Comparison of ENCODE assay signal across 9 cellular contexts in the genomic region with DNA sequence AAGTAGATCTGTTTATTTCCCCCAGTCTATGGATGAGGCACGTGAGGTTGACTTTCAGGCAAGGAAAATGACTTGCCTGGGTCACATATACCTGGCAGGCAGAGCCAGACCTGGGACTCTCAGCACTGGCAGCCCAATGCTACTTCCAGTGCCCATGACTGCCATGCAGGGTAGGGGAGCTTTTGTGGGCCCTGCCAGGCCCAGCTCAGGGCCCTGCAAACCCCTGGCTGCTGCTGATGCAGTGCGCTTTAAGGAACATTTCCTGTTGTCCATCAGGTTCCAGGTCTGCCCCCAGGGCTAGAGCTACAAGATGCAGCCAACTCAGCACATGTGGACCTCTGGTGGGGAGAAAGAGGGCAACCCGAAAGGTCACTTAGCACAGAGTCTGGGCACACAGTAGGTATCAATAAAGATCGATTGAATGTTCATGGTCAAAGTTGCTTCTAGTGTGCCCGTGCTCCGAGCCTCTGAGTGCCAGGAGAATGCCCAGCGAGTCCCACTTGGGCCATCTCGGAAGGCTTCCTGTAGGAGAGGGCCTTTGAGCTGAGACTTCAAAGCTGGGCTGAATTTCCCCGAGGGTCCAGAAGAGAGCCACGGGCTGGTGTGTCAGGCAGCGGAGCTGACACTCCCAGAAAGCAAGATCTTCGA. TPM values are rescaled to one million over a fixed set of nuclear protein-coding genes. Genes with fewer than 3 reads are reported as not detected.
DNase-seq lines count a peak whose midpoint lies in the region; ATAC-seq and TF ChIP-seq lines count a peak whose summit lies in the region.
"Had no signal": no experiment of that assay in that cellular context is flagged by ENCODE, and none has a peak within 500 bp of the region (broad histone marks: within the 10 kb centered on the region; RNA-seq: fewer than 3 reads in every experiment).

No MANE protein-coding gene starts in this region.

- H3K9me2 ChIP-seq in hepatocyte (replicated peaks; ENCODE audit: insufficient read depth) = no peaks in the 10 kb centered on the region

- H3K4me2 ChIP-seq in hepatocyte = peak overlapping the region; percentile 96

- H3K4me1 Mint-ChIP-seq in T-helper 1 cell treated with Interleukin-12 subunit alpha and Interleukin-12 subunit beta and Interleukin-4 antibody, amounts not matched to agents 30 μg/mL and 1 μg/mL, for 36 hours (ENCODE audit: low read depth) = peaks cover 72% of the 10 kb centered on the region
- peaks cover 71% of the 10 kb centered on the region for H3K4me1 Mint-ChIP-seq in activated CD4-positive, alpha-beta memory T cell treated with anti-CD3 and anti-CD28 coated beads for 36 hours (ENCODE audit: low read depth)

- H4K20me1 ChIP-seq in hepatocyte (ENCODE audit: insufficient read depth, poor library complexity, severe bottlenecking) = no peaks in the 10 kb centered on the region

- peaks cover 82% of the 10 kb centered on the region for H3K27me3 ChIP-seq in hepatocyte

- no peaks in the 10 kb centered on the region for H3K36me3 ChIP-seq in hepatocyte (replicated peaks; ENCODE audit: insufficient read depth, low read depth)

- DNase-seq in T-helper 1 cell (no peak), hepatocyte (ENCODE audit: low spot score) (no peak), omental fat pad (ENCODE audit: low spot score) (no peak), left lobe of liver (ENCODE audit: low spot score) (no peak)
- DNase-seq in activated CD4-positive, alpha-beta memory T cell treated with anti-CD3 and anti-CD28 coated beads for 36 hours = peak; percentile 14
- peak; percentile 30 for DNase-seq in stimulated activated naive CD8-positive, alpha-beta T cell treated with anti-CD3 and anti-CD28 coated beads, Interleukin-15, Interleukin-2, amounts not matched to agents 100 U/mL and 50 U/mL, for 24 hours

- ATAC-seq in stimulated activated naive CD8-positive, alpha-beta T cell treated with anti-CD3 and anti-CD28 coated beads, Interleukin-15, Interleukin-2, amounts not matched to agents 100 U/mL and 50 U/mL, for 24 hours = no peak
- ATAC-seq in HG03095 (IDR thresholded peaks at IDR 0.05; ENCODE audit: unreplicated experiment) (no peak), omental fat pad (ENCODE audit: low FRiP score) (no peak), left lobe of liver (no peak)

- no peaks in the 10 kb centered on the region for H3K79me2 ChIP-seq in hepatocyte

- CTCF ChIA-PET in activated CD4-positive, alpha-beta memory T cell treated with anti-CD3 and anti-CD28 coated beads for 36 hours (lab: Charles Lee) = interaction anchor here (0.8 to 8.0 kb wide), 20 partner anchors 8 to 163 kb away, joined by 3 to 175 read pairs (median 5); a partner anchor contains a TSS

- H3K4me1 ChIP-seq in hepatocyte (ENCODE audit: insufficient read depth) = no peaks in the 10 kb centered on the region

- H3K9me3 ChIP-seq in hepatocyte (ENCODE audit: low read depth) = no peaks in the 10 kb centered on the region

- peak overlapping the region; percentile 80 for H3K27ac Mint-ChIP-seq in T-helper 1 cell treated with Interleukin-12 subunit alpha and Interleukin-12 subunit beta and Interleukin-4 antibody, amounts not matched to agents 30 μg/mL and 1 μg/mL, for 36 hours
- peak overlapping the region; percentile 80 for H3K27ac Mint-ChIP-seq in activated CD4-positive, alpha-beta memory T cell treated with anti-CD3 and anti-CD28 coated beads for 36 hours

- H3K36me3 Mint-ChIP-seq in T-helper 1 cell treated with Interleukin-12 subunit alpha and Interleukin-12 subunit beta and Interleukin-4 antibody, amounts not matched to agents 30 μg/mL and 1 μg/mL, for 36 hours (ENCODE audit: low read depth) = peaks cover 14% of the 10 kb centered on the region
- H3K36me3 Mint-ChIP-seq in activated CD4-positive, alpha-beta memory T cell treated with anti-CD3 and anti-CD28 coated beads for 36 hours = peaks cover 32% of the 10 kb centered on the region

- no peak overlapping the region for H3K27ac ChIP-seq in hepatocyte
- H3K27ac ChIP-seq: epithelial cell of prostate had no signal

- peak overlapping the region; percentile 83 for H3K4me3 Mint-ChIP-seq in T-helper 1 cell treated with Interleukin-12 subunit alpha and Interleukin-12 subunit beta and Interleukin-4 antibody, amounts not matched to agents 30 μg/mL and 1 μg/mL, for 36 hours
- peak overlapping the region; percentile 72 for H3K4me3 Mint-ChIP-seq in activated CD4-positive, alpha-beta memory T cell treated with anti-CD3 and anti-CD28 coated beads for 36 hours

- TF ChIP-seq CTCF in hepatocyte (IDR thresholded peaks at IDR 0.05; ENCODE audit: poor library complexity) (no peak), omental fat pad (IDR thresholded peaks at IDR 0.05) (no peak)

- intact Hi-C loops in activated CD4-positive, alpha-beta memory T cell treated with anti-CD3 and anti-CD28 coated beads for 36 hours (cut with micrococcal nuclease) = loop anchor here (1.0 to 5.0 kb wide), 4 partner anchors 11 to 60 kb away; no protein-coding TSS in a partner anchor

- H3K4me3 ChIP-seq in hepatocyte = no peak overlapping the region

- peak overlapping the region; percentile 56 for H2AFZ ChIP-seq in hepatocyte

- 53% methylated on average over 12 of the region's 12 CpGs for WGBS in hepatocyte (ENCODE audit: low lambda C conversion rate, missing lambda C conversion rate)

- H3K27me3 Mint-ChIP-seq in T-helper 1 cell treated with Interleukin-12 subunit alpha and Interleukin-12 subunit beta and Interleukin-4 antibody, amounts not matched to agents 30 μg/mL and 1 μg/mL, for 36 hours (ENCODE audit: low read depth) = no peaks in the 10 kb centered on the region
- no peaks in the 10 kb centered on the region for H3K27me3 Mint-ChIP-seq in activated CD4-positive, alpha-beta memory T cell treated with anti-CD3 and anti-CD28 coated beads for 36 hours

- POLR2A ChIA-PET in activated CD4-positive, alpha-beta memory T cell treated with anti-CD3 and anti-CD28 coated beads for 36 hours (lab: Charles Lee) = interaction anchor here (0.8 to 5.2 kb wide), 17 partner anchors 8 to 83 kb away, joined by 3 to 29 read pairs (median 6); a partner anchor contains a TSS

- H3K9me3 Mint-ChIP-seq in T-helper 1 cell treated with Interleukin-12 subunit alpha and Interleukin-12 subunit beta and Interleukin-4 antibody, amounts not matched to agents 30 μg/mL and 1 μg/mL, for 36 hours = no peaks in the 10 kb centered on the region
- no peaks in the 10 kb centered on the region for H3K9me3 Mint-ChIP-seq in activated CD4-positive, alpha-beta memory T cell treated with anti-CD3 and anti-CD28 coated beads for 36 hours

RNA-seq across cellular contexts. Expression of a gene that starts 0.5 kb away (rescaled TPM):
- 10 to 100 TPM; 57.7 to 58.2 TPM for total RNA-seq in activated CD4-positive, alpha-beta memory T cell treated with anti-CD3 and anti-CD28 coated beads for 36 hours
- total RNA-seq in hepatocyte (not detected in 2 replicates), omental fat pad (1 to 10 TPM in 3 of 4 donors, under 1 TPM in 1; 0.46 to 4.6 (median 2.0) TPM), left lobe of liver (0.38 TPM)
- not detected in 2 replicates for polyA plus RNA-seq in hepatocyte

RNA-seq across cellular contexts. Expression of a gene that starts 38.6 kb away (rescaled TPM):
- 10 to 100 TPM; 11.3 to 13.0 TPM for total RNA-seq in activated CD4-positive, alpha-beta memory T cell treated with anti-CD3 and anti-CD28 coated beads for 36 hours
- total RNA-seq in hepatocyte (15.5 and 17.8 TPM in 2 replicates), omental fat pad (10 to 100 TPM in 3 of 4 donors, 1 to 10 TPM in 1; 4.0 to 15.6 (median 10.5) TPM), left lobe of liver (2.2 TPM)
- 5.6 and 7.5 TPM in 2 replicates for polyA plus RNA-seq in hepatocyte

Comparison
In these comparisons a context has a peak if more than half of its experiments do, and no peak if none do; other contexts are left out.
1. DNase-seq: peak in activated CD4-positive, alpha-beta memory T cell treated with anti-CD3 and anti-CD28 coated beads for 36 hours (single experiment) and stimulated activated naive CD8-positive, alpha-beta T cell treated with anti-CD3 and anti-CD28 coated beads, Interleukin-15, Interleukin-2, amounts not matched to agents 100 U/mL and 50 U/mL, for 24 hours (single experiment); none in T-helper 1 cell (0 of 5), hepatocyte (single experiment), omental fat pad (single experiment) and left lobe of liver (single experiment).
2. RNA of a gene that starts 0.5 kb away (total RNA-seq): 57.7 to 58.2 TPM in activated CD4-positive, alpha-beta memory T cell treated with anti-CD3 and anti-CD28 coated beads for 36 hours; 0.46 to 4.6 TPM in omental fat pad, 0.38 TPM in left lobe of liver (single experiment) and not detected in hepatocyte; every median in the first group is over 10 times any median in the second.